ENCODE assay signal across 1 cellular context in genomic region chr12:22518998-22519397, GRCh38.
TF ChIP-seq lines count a peak whose summit lies in the region.

No MANE protein-coding gene starts in this region.

TF ChIP-seq in HEK293, 187 proteins besides CTCF, POLR2A, EP300 and RAD21:
- TF ChIP-seq OSR2 (tag by site-specific recombination; IDR thresholded peaks at IDR 0.05) (peak; percentile 23; the same call in 1 of the 2 replicates), ZBTB17 (tag by site-specific recombination; IDR thresholded peaks at IDR 0.05) (0 out of 2 replicates have a peak, but pooled peaks have one; percentile 27), INSM2 (tag by site-specific recombination; IDR thresholded peaks at IDR 0.05) (no peak), ZNF18 (tag by site-specific recombination; IDR thresholded peaks at IDR 0.05) (peak; percentile 93)
TF ChIP-seq in HEK293: peak in this region for 3.
